Comparison of ENCODE assay signal across 8 cellular contexts in genomic region chr16:1942810-1943726, GRCh38. TPM values are rescaled to one million over a fixed set of nuclear protein-coding genes. Genes with fewer than 3 reads are reported as not detected.
A peak's percentile ranks its signal among the peaks of the same experiment; 100 is the strongest.
DNase-seq lines count a peak whose midpoint lies in the region; ATAC-seq and TF ChIP-seq lines count a peak whose summit lies in the region.

A gene with protein sequence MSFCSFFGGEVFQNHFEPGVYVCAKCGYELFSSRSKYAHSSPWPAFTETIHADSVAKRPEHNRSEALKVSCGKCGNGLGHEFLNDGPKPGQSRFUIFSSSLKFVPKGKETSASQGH (minus strand): TSS chr16:1943199. CDS start chr16:1943156, 43 bp downstream.

- H3K27ac Mint-ChIP-seq in T-helper 2 cell treated with Interferon-gamma antibody and Interleukin-4, amounts not matched to agents 5 μg/mL and 100 μg/mL, for 36 hours = peak within 1 kb of the TSS; percentile 68

- H3K4me1 Mint-ChIP-seq in T-helper 2 cell treated with Interferon-gamma antibody and Interleukin-4, amounts not matched to agents 5 μg/mL and 100 μg/mL, for 36 hours (ENCODE audit: low read depth) = peaks cover 16% of the 10 kb centered on the region

- H3K4me1 ChIP-seq in ascending aorta = peaks cover 10 to 11% of the 10 kb centered on the region in 2 donors
- peaks cover 0 to 19% of the 10 kb centered on the region in 2 donors for H3K4me1 ChIP-seq in right atrium auricular region
- H3K4me1 ChIP-seq in rectal smooth muscle tissue (ENCODE audit: control insufficient read depth, insufficient read depth, low read length) = peaks cover 11% of the 10 kb centered on the region
- no peaks in the 10 kb centered on the region for H3K4me1 ChIP-seq in aorta (ENCODE audit: control insufficient read depth in 1 of 2, insufficient read depth in 2 of 2, low read length in 2 of 2)

- ATAC-seq in GM18502 (IDR thresholded peaks at IDR 0.05; ENCODE audit: poor library complexity, unreplicated experiment) (peak; percentile 91), HG02970 (IDR thresholded peaks at IDR 0.05; ENCODE audit: low FRiP score, unreplicated experiment) (peak; percentile 88), aorta (ENCODE audit: low FRiP score) (peak; percentile 97)

- H3K36me3 ChIP-seq in ascending aorta (peaks cover 29 to 31% of the 10 kb centered on the region in 2 donors), right atrium auricular region (peaks cover 24% of the 10 kb centered on the region), rectal smooth muscle tissue (ENCODE audit: control insufficient read depth, insufficient read depth, low read length) (peaks cover 7% of the 10 kb centered on the region), aorta (ENCODE audit: control insufficient read depth in 1 of 2, insufficient read depth in 2 of 2, low read length in 1 of 2) (peaks cover 0 to 4% of the 10 kb centered on the region in 2 donors)

- H3K36me3 Mint-ChIP-seq in T-helper 2 cell treated with Interferon-gamma antibody and Interleukin-4, amounts not matched to agents 5 μg/mL and 100 μg/mL, for 36 hours (ENCODE audit: low read depth) = peaks cover 7% of the 10 kb centered on the region

- H3K4me3 Mint-ChIP-seq in T-helper 2 cell treated with Interferon-gamma antibody and Interleukin-4, amounts not matched to agents 5 μg/mL and 100 μg/mL, for 36 hours = peak within 1 kb of the TSS; percentile 89

- TF ChIP-seq CTCF in ascending aorta (IDR thresholded peaks at IDR 0.05) (no peak), right atrium auricular region (IDR thresholded peaks at IDR 0.05) (no peak)

- WGBS in aorta, 2 donors = 0 to 2% methylated on average over 73 to 77 of the region's 77 CpGs

- H3K27ac ChIP-seq in ascending aorta (peak within 1 kb of the TSS; percentile 78 to 81), right atrium auricular region (peak within 1 kb of the TSS; percentile 80 to 90), rectal smooth muscle tissue (ENCODE audit: low read depth, low read length) (peak within 1 kb of the TSS; percentile 77), aorta (ENCODE audit: low read depth in 1 of 2, low read length in 2 of 2) (peak within 1 kb of the TSS in 1 of 2 donors; percentile 6)

- no peaks in the 10 kb centered on the region for H3K9me3 Mint-ChIP-seq in T-helper 2 cell treated with Interferon-gamma antibody and Interleukin-4, amounts not matched to agents 5 μg/mL and 100 μg/mL, for 36 hours

- intact Hi-C loops in ascending aorta (cut with DNase I) (loop anchor here (1.0 to 2.0 kb wide), 3 partner anchors 14 to 116 kb away; partner anchors contain the start of genes FAHD1 and NDUFB10), aorta (cut with DNase I) (no loop called here)

- DNase-seq in NCI-H1930 (lab: John Stamatoyannopoulos, UW) (peak; percentile 100), ascending aorta (ENCODE audit: low spot score in 2 of 2) (peak; percentile 99 to 100), right atrium auricular region (ENCODE audit: low spot score) (peak; percentile 100), aorta (peak; percentile 100)
- peak; percentile 100 for DNase-seq in T-helper 2 cell treated with Interferon-gamma antibody and Interleukin-4, amounts not matched to agents 5 μg/mL and 100 μg/mL, for 36 hours (ENCODE audit: low spot score)

- H3K9me3 ChIP-seq in ascending aorta = no peaks in the 10 kb centered on the region
- no peaks in the 10 kb centered on the region for H3K9me3 ChIP-seq in right atrium auricular region
- no peaks in the 10 kb centered on the region for H3K9me3 ChIP-seq in aorta (ENCODE audit: control insufficient read depth, low read length)

- no peaks in the 10 kb centered on the region for H3K27me3 Mint-ChIP-seq in T-helper 2 cell treated with Interferon-gamma antibody and Interleukin-4, amounts not matched to agents 5 μg/mL and 100 μg/mL, for 36 hours (ENCODE audit: low read depth)

- H3K27me3 ChIP-seq in ascending aorta (no peaks in the 10 kb centered on the region), right atrium auricular region (no peaks in the 10 kb centered on the region), rectal smooth muscle tissue (ENCODE audit: control insufficient read depth, insufficient read depth, low read length) (no peaks in the 10 kb centered on the region), aorta (ENCODE audit: control insufficient read depth in 1 of 2, insufficient read depth in 2 of 2, low read length in 1 of 2) (no peaks in the 10 kb centered on the region)

- peak within 1 kb of the TSS; percentile 70 to 92 for H3K4me3 ChIP-seq in ascending aorta
- H3K4me3 ChIP-seq in right atrium auricular region = peak within 1 kb of the TSS; percentile 82 to 94
- H3K4me3 ChIP-seq in rectal smooth muscle tissue (ENCODE audit: low read length) = peak within 1 kb of the TSS; percentile 90
- H3K4me3 ChIP-seq in aorta (ENCODE audit: low read length in 2 of 2) = peak within 1 kb of the TSS; percentile 28 to 64

- peak within 1 kb of the TSS; percentile 87 for H3K9ac ChIP-seq in rectal smooth muscle tissue (ENCODE audit: low read length)

RNA-seq across cellular contexts. Expression of the gene that starts here (rescaled TPM):
- total RNA-seq in ascending aorta (32.9 TPM), right atrium auricular region (10 to 100 TPM; 13.7 to 21.9 TPM), aorta (10 to 100 TPM; 19.5 to 34.6 TPM)
- 10 to 100 TPM; 52.7 to 56.6 TPM for polyA plus RNA-seq in aorta
